Comparison of ENCODE assay signal across 1 cellular context in genomic region chr6:319177-320131, GRCh38.
TF ChIP-seq lines count a peak whose summit lies in the region.

No MANE protein-coding gene starts in this region.

TF ChIP-seq in GM12878, 131 proteins besides CTCF, POLR2A, EP300 and RAD21 (continued from another document):
- peak; percentile 45 for TF ChIP-seq ZNF592 (IDR thresholded peaks at IDR 0.05)
- TF ChIP-seq E2F8 (IDR thresholded peaks at IDR 0.05; ENCODE audit: low read depth, partially characterized antibody): no peak
- TF ChIP-seq IRF4 (IDR thresholded peaks at IDR 0.05; ENCODE audit: low read depth, low read length): peak; percentile 88
- TF ChIP-seq JUND (IDR thresholded peaks at IDR 0.05; ENCODE audit: low read depth, low read length): peak; percentile 37; the same call in 1 of the 2 replicates
- peak; percentile 93 for TF ChIP-seq DPF2 (IDR thresholded peaks at IDR 0.05)
- no peak for TF ChIP-seq CBX3 (IDR thresholded peaks at IDR 0.05; ENCODE audit: borderline replicate concordance, low read depth)
- peak; percentile 27 for TF ChIP-seq SP1 (IDR thresholded peaks at IDR 0.05; ENCODE audit: low read depth, low read length)
- no peak for TF ChIP-seq EGR1 (IDR thresholded peaks at IDR 0.05; ENCODE audit: borderline replicate concordance in 1 of 2, low read depth in 2 of 2, low read length in 2 of 2)
